In genomic region chr4:99459546-99460042, GRCh38 we compare ENCODE assay signal across 25 cellular contexts. TPM values are rescaled to one million over a fixed set of nuclear protein-coding genes. Genes with fewer than 3 reads are reported as not detected.
DNase-seq lines count a peak whose midpoint lies in the region; ATAC-seq and TF ChIP-seq lines count a peak whose summit lies in the region.
"Had no signal": no experiment of that assay in that cellular context is flagged by ENCODE, and none has a peak within 500 bp of the region (broad histone marks: within the 10 kb centered on the region; RNA-seq: fewer than 3 reads in every experiment).

No MANE protein-coding gene starts in this region.

- peaks cover 14% of the 10 kb centered on the region for H3K79me1 ChIP-seq in trophoblast cell (ENCODE audit: low read length)

- BruUV-seq in Calu3 (replicated peaks; lab: Mats Ljungman, UMichigan) = no TSS peak

- H3K36me3 Mint-ChIP-seq in Calu3 (ENCODE audit: insufficient read depth, unreplicated experiment) = no peaks in the 10 kb centered on the region
- H3K36me3 Mint-ChIP-seq: CD8-positive, alpha-beta T cell had no signal

- H3K4ac ChIP-seq in trophoblast cell (ENCODE audit: low read depth, low read length) = peak overlapping the region; percentile 76

- H3K27me3 Mint-ChIP-seq in Calu3 (ENCODE audit: unreplicated experiment) = no peaks in the 10 kb centered on the region

- peak overlapping the region; percentile 30 for H4K91ac ChIP-seq in trophoblast cell (ENCODE audit: low read depth, low read length)

- no peaks in the 10 kb centered on the region for H3K9me3 ChIP-seq in RWPE2 (ENCODE audit: severe bottlenecking)
- no peaks in the 10 kb centered on the region for H3K9me3 ChIP-seq in trophoblast cell (ENCODE audit: insufficient read depth, low read depth, low read length)
- H3K9me3 ChIP-seq in prostate gland = no peaks in the 10 kb centered on the region
- H3K9me3 ChIP-seq in ascending aorta = no peaks in the 10 kb centered on the region

- H3K9ac ChIP-seq in trophoblast cell (ENCODE audit: low read length) = no peak overlapping the region

- H3K36me3 ChIP-seq in RWPE2 (ENCODE audit: low read depth) = no peaks in the 10 kb centered on the region
- peaks cover 0 to 1% of the 10 kb centered on the region in 2 experiments for H3K36me3 ChIP-seq in trophoblast cell (ENCODE audit: control insufficient read depth in 1 of 2, insufficient read depth in 2 of 2, low read length in 2 of 2)
- H3K36me3 ChIP-seq in prostate gland = no peaks in the 10 kb centered on the region
- H3K36me3 ChIP-seq in ascending aorta = no peaks in the 10 kb centered on the region

- H3K4me1 ChIP-seq in RWPE2 (ENCODE audit: insufficient read depth, poor library complexity, severe bottlenecking) (peaks cover 25% of the 10 kb centered on the region), trophoblast cell (ENCODE audit: control insufficient read depth in 1 of 2, insufficient read depth in 2 of 2, low read length in 2 of 2) (peaks cover 7 to 11% of the 10 kb centered on the region in 2 experiments), prostate gland (replicated peaks) (no peaks in the 10 kb centered on the region), ascending aorta (no peaks in the 10 kb centered on the region)

- H3K4me2 ChIP-seq in trophoblast cell (ENCODE audit: low read length) = peak overlapping the region; percentile 15

- H2AFZ ChIP-seq in trophoblast cell (ENCODE audit: insufficient read depth, low read length, poor library complexity) = no peak overlapping the region

- H2BK5ac ChIP-seq in trophoblast cell (ENCODE audit: low read depth, low read length, poor library complexity) = peak overlapping the region; percentile 79

- no peaks in the 10 kb centered on the region for H3K9me3 Mint-ChIP-seq in Calu3 (ENCODE audit: low read depth, unreplicated experiment)
- H3K9me3 Mint-ChIP-seq: CD8-positive, alpha-beta T cell had no signal

- TF ChIP-seq CTCF in Calu3 (IDR thresholded peaks at IDR 0.05; ENCODE audit: unreplicated experiment) (no peak), RWPE2 (IDR thresholded peaks at IDR 0.05; ENCODE audit: poor library complexity, severe bottlenecking) (no peak), prostate gland (IDR thresholded peaks at IDR 0.05) (no peak), ascending aorta (IDR thresholded peaks at IDR 0.05) (no peak)

- DNase-seq in Calu3 (peak; percentile 3), RWPE2 (ENCODE audit: low spot score) (no peak), kidney tubule cell (ENCODE audit: low spot score) (peak; percentile 30), trophoblast cell (no peak), prostate gland (ENCODE audit: low spot score) (no peak), ascending aorta (ENCODE audit: low spot score in 2 of 2) (no peak)
- DNase-seq: AML-193; C1 segment of cervical spinal cord; CD8-positive, alpha-beta T cell; DMS153; Karpas-422; MV-4-11; NCI-H1105 treated with DMSO at 0.1 percent for 48 hours; NCI-H1694; NCI-H2081 treated with DMSO at 0.1 percent for 48 hours; NCI-H2171 treated with DMSO at 0.1 percent for 48 hours; NCI-H524 treated with DMSO at 0.1 percent for 48 hours; SHP77 had no signal

- WGBS in trophoblast cell (ENCODE audit: extremely low coverage, insufficient coverage, insufficient read length) = no CpG with 5 or more reads among the region's 5 CpGs
- WGBS in prostate gland = 88% methylated on average over 5 of the region's 5 CpGs

- no peak overlapping the region for H3K4me3 ChIP-seq in RWPE2 (ENCODE audit: severe bottlenecking)
- no peak overlapping the region for H3K4me3 ChIP-seq in trophoblast cell (ENCODE audit: low read depth, low read length)
- H3K4me3 ChIP-seq in prostate gland = no peak overlapping the region
- no peak overlapping the region for H3K4me3 ChIP-seq in ascending aorta

- peak overlapping the region; percentile 58 for H2BK12ac ChIP-seq in trophoblast cell (ENCODE audit: low read length)

- H3K27ac ChIP-seq in RWPE2 (ENCODE audit: poor library complexity, severe bottlenecking) (peak overlapping the region; percentile 97), trophoblast cell (ENCODE audit: low read depth, low read length) (peak overlapping the region; percentile 71), prostate gland (no peak overlapping the region), ascending aorta (no peak overlapping the region)

- intact Hi-C loops in Calu3 (cut with micrococcal nuclease; ENCODE audit: unreplicated experiment) = loop anchor here (2.0 kb wide), 1 partner anchor 47 kb away; no protein-coding TSS in a partner anchor
- intact Hi-C loops in prostate gland (cut with DNase I) = loop anchor here (5.0 to 10.0 kb wide), 5 partner anchors 52 to 522 kb away; partner anchors contain the start of gene METAP1
- intact Hi-C loops in ascending aorta (cut with DNase I) = loop anchor here (5.0 kb wide), 4 partner anchors 402 to 992 kb away; partner anchors contain the start of gene METAP1

- TF ChIP-seq POLR2A in prostate gland (IDR thresholded peaks at IDR 0.05) = no peak

- ATAC-seq in RWPE2 (ENCODE audit: low read depth) (no peak), GM18502 (IDR thresholded peaks at IDR 0.05; ENCODE audit: poor library complexity, unreplicated experiment) (no peak), GM21360 (IDR thresholded peaks at IDR 0.05; ENCODE audit: unreplicated experiment) (no peak)
- ATAC-seq: CD8-positive, alpha-beta T cell had no signal

- no peak overlapping the region for H3K23ac ChIP-seq in trophoblast cell (ENCODE audit: low read length)

- H3K18ac ChIP-seq in trophoblast cell (ENCODE audit: low read length) = peak overlapping the region; percentile 7

- peak overlapping the region; percentile 13 for H3K14ac ChIP-seq in trophoblast cell (ENCODE audit: low read length)

- H3K27me3 ChIP-seq in RWPE2 (ENCODE audit: insufficient read depth, poor library complexity, severe bottlenecking) (no peaks in the 10 kb centered on the region), trophoblast cell (ENCODE audit: insufficient read depth, low read length) (no peaks in the 10 kb centered on the region), prostate gland (replicated peaks; ENCODE audit: insufficient read depth) (no peaks in the 10 kb centered on the region), ascending aorta (no peaks in the 10 kb centered on the region)

- no peaks in the 10 kb centered on the region for H3K79me2 ChIP-seq in trophoblast cell (ENCODE audit: control insufficient read depth, insufficient read depth, low read length, poor library complexity)

- H3K4me3 Mint-ChIP-seq in Calu3 (ENCODE audit: low read depth, unreplicated experiment) = peak overlapping the region; percentile 68
- H3K4me3 Mint-ChIP-seq: CD8-positive, alpha-beta T cell had no signal

- H4K12ac ChIP-seq in trophoblast cell (ENCODE audit: low read depth, low read length) = no peak overlapping the region

- peak overlapping the region; percentile 21 for H4K8ac ChIP-seq in trophoblast cell (ENCODE audit: low read depth, low read length)

- peak overlapping the region; percentile 4 for H2AK5ac ChIP-seq in trophoblast cell (ENCODE audit: low read length)

- H3K27ac Mint-ChIP-seq in Calu3 (ENCODE audit: unreplicated experiment) = peak overlapping the region; percentile 99
- H3K27ac Mint-ChIP-seq: CD8-positive, alpha-beta T cell had no signal

- peaks cover 15% of the 10 kb centered on the region for H3K4me1 Mint-ChIP-seq in Calu3 (ENCODE audit: low read depth, unreplicated experiment)

- CTCF ChIA-PET in Calu3 (lab: Charles Lee) = interaction anchor here (0.7 to 1.3 kb wide), 7 partner anchors 12 to 538 kb away, joined by 3 to 8 read pairs (median 3); no protein-coding TSS in a partner anchor

- H2BK120ac ChIP-seq in trophoblast cell (ENCODE audit: insufficient read depth, low read length, poor library complexity) = peak overlapping the region; percentile 79

RNA-seq across cellular contexts. Expression of gene ADH7, which starts 24.5 kb away (rescaled TPM):
- not detected in 2 replicates for total RNA-seq in Calu3 (2022)
- polyA plus RNA-seq in trophoblast cell (2013) = not detected in 2 replicates
- total RNA-seq in prostate gland = under 1 TPM in 1 of 2 donors, not detected in 1; 0.64 TPM
- total RNA-seq in ascending aorta = not detected
- total RNA-seq: A172; CD8-positive, alpha-beta T cell; G401; M059J; OCI-LY7 had no signal
- polyA plus RNA-seq: AG04450 had no signal

RNA-seq across cellular contexts. Expression of gene C4orf17, which starts 51.2 kb away (rescaled TPM):
- total RNA-seq in Calu3 (2022) (not detected in 2 replicates), prostate gland (1 to 10 TPM in 1 of 2 donors, not detected in 1; 2.0 TPM), ascending aorta (not detected)
- not detected in 2 replicates for polyA plus RNA-seq in trophoblast cell (2013)
- total RNA-seq: A172; CD8-positive, alpha-beta T cell; G401; M059J; OCI-LY7 had no signal
- polyA plus RNA-seq: AG04450 had no signal

Comparison
In these comparisons a context has a peak if more than half of its experiments do, and no peak if none do; other contexts are left out.
1. DNase-seq: peak in Calu3 (single experiment) and kidney tubule cell (single experiment); none in RWPE2 (single experiment), trophoblast cell (0 of 2), prostate gland (single experiment) and ascending aorta (0 of 2).
2. H3K27ac ChIP-seq: peak in RWPE2 (single experiment) and trophoblast cell (single experiment); none in prostate gland (0 of 2) and ascending aorta (0 of 2).